Comparison of ENCODE assay signal across 18 cellular contexts in genomic region chr3:11438636-11439035, GRCh38.
DNase-seq lines count a peak whose midpoint lies in the region; TF ChIP-seq lines count a peak whose summit lies in the region.
"Had no signal": no experiment of that assay in that cellular context is flagged by ENCODE, and none has a peak within 500 bp of the region (broad histone marks: within the 10 kb centered on the region; RNA-seq: fewer than 3 reads in every experiment).

No MANE protein-coding gene starts in this region.

- H3K4me2 ChIP-seq in osteoblast (ENCODE audit: insufficient read depth, low read length): peak overlapping the region; percentile 18
- H3K4me2 ChIP-seq: KMS-11, PC-9 had no signal

- H3K4me3 ChIP-seq in ascending aorta (no peak overlapping the region), fibroblast of the aortic adventitia (ENCODE audit: low read depth, low read length) (no peak overlapping the region), osteoblast (ENCODE audit: insufficient read depth, low read length) (no peak overlapping the region)
- H3K4me3 ChIP-seq: breast epithelium, PC-9 had no signal

- H3K27ac ChIP-seq in ascending aorta (peak overlapping the region; percentile 14 to 50), osteoblast (ENCODE audit: low read depth, low read length) (peak overlapping the region; percentile 6)
- H3K27ac ChIP-seq: breast epithelium, KMS-11, PC-9 had no signal

- H3K27me3 ChIP-seq in ascending aorta (no peaks in the 10 kb centered on the region), osteoblast (ENCODE audit: insufficient read depth, low read length) (no peaks in the 10 kb centered on the region)
- H3K27me3 ChIP-seq: breast epithelium had no signal

- CTCF ChIA-PET in HEK293T (lab: Yijun Ruan, JAX): no interaction called here

- peaks cover 2% of the 10 kb centered on the region for H3K79me2 ChIP-seq in osteoblast (ENCODE audit: insufficient read depth, low read length)

- no peak for DNase-seq in AG09319 (ENCODE audit: extremely low read depth, low read depth)
- no peak for DNase-seq in ascending aorta (ENCODE audit: low spot score in 2 of 2)
- peak; percentile 61 for DNase-seq in fibroblast of the aortic adventitia (ENCODE audit: low read depth)
- DNase-seq in osteoblast (ENCODE audit: insufficient read length, low spot score, missing footprints): peak; percentile 57
- no peak for DNase-seq in HPDE6-E6E7 (ENCODE audit: extremely low spot score)
- no peak for DNase-seq in EL
- DNase-seq in cerebellar nuclear complex (lab: John Stamatoyannopoulos, UW): no peak
- no peak for DNase-seq in HEK293T (ENCODE audit: extremely low spot score)
- DNase-seq: activated CD4-positive, alpha-beta T cell treated with anti-CD3 and anti-CD28 coated beads, Interleukin-2, amount 10 ng/mL, durations not matched to agents 7 days and 5 days; activated naive CD4-positive, alpha-beta T cell treated with anti-CD3 and anti-CD28 coated beads, Interleukin-2, amount 50 U/mL, for 16 hours; effector CD4-positive, alpha-beta T cell; NCI-H1092 treated with DMSO at 0.1 percent for 48 hours; NCI-H2171 treated with DMSO at 0.1 percent for 48 hours; NCI-H774; occipital lobe; PC-9 had no signal

- POLR2A ChIA-PET in HEK293T (lab: Yijun Ruan, JAX): no interaction called here

- H3K4me1 ChIP-seq in ascending aorta: peaks cover 0 to 20% of the 10 kb centered on the region in 2 donors
- H3K4me1 ChIP-seq in osteoblast (ENCODE audit: insufficient read depth, low read length): peaks cover 18% of the 10 kb centered on the region
- H3K4me1 ChIP-seq: breast epithelium had no signal

- peaks cover 3% of the 10 kb centered on the region for H4K20me1 ChIP-seq in osteoblast (ENCODE audit: insufficient read depth, low read length)

- no peak overlapping the region for H2AFZ ChIP-seq in osteoblast (ENCODE audit: low read length)
- H2AFZ ChIP-seq: PC-9 had no signal

- H3K9me3 ChIP-seq in ascending aorta (no peaks in the 10 kb centered on the region), osteoblast (ENCODE audit: low read depth, low read length) (no peaks in the 10 kb centered on the region)
- H3K9me3 ChIP-seq: breast epithelium had no signal

- intact Hi-C loops in ascending aorta (cut with DNase I): no loop called here

- TF ChIP-seq CTCF in AG09319 (IDR thresholded peaks at IDR 0.05; ENCODE audit: low read depth, low read length) (peak; percentile 3), ascending aorta (IDR thresholded peaks at IDR 0.05) (peak in 1 of 3 experiments; percentile 17), fibroblast of the aortic adventitia (IDR thresholded peaks at IDR 0.05; ENCODE audit: insufficient read depth, low read length) (peak; percentile 39), osteoblast (IDR thresholded peaks at IDR 0.05; ENCODE audit: extremely low read depth, low read depth, low read length) (peak; percentile 25)

- H3K36me3 ChIP-seq in ascending aorta (no peaks in the 10 kb centered on the region), osteoblast (ENCODE audit: insufficient read depth, low read length) (no peaks in the 10 kb centered on the region)
- H3K36me3 ChIP-seq: breast epithelium had no signal

TF ChIP-seq in HEK293T, 16 proteins besides CTCF, POLR2A, EP300 and RAD21:
- TF ChIP-seq SUZ12 (IDR thresholded peaks at IDR 0.05) (no peak), FOXA1 (IDR thresholded peaks at IDR 0.05) (no peak), HDGF (IDR thresholded peaks at IDR 0.05; ENCODE audit: borderline replicate concordance) (no peak), PKNOX1 (IDR thresholded peaks at IDR 0.05) (no peak), FOXK2 (IDR thresholded peaks at IDR 0.05) (no peak), ARNT (IDR thresholded peaks at IDR 0.05) (no peak), NFRKB (IDR thresholded peaks at IDR 0.05) (no peak), TARDBP (IDR thresholded peaks at IDR 0.05) (no peak), ZNF384 (IDR thresholded peaks at IDR 0.05) (no peak), CTBP1 (IDR thresholded peaks at IDR 0.05; ENCODE audit: borderline replicate concordance) (no peak), L3MBTL2 (conservative IDR thresholded peaks at IDR 0.05) (no peak), BHLHE40 (IDR thresholded peaks at IDR 0.05; ENCODE audit: borderline replicate concordance) (no peak), ELF4 (IDR thresholded peaks at IDR 0.05) (no peak), FOXM1 (IDR thresholded peaks at IDR 0.05; ENCODE audit: borderline replicate concordance) (no peak), LEF1 (IDR thresholded peaks at IDR 0.05; ENCODE audit: borderline replicate concordance) (no peak)

Comparison
In these comparisons a context has a peak if more than half of its experiments do, and no peak if none do; other contexts are left out.
1. DNase-seq: peak in fibroblast of the aortic adventitia (single experiment) and osteoblast (single experiment); none in AG09319 (single experiment), ascending aorta (0 of 2), HPDE6-E6E7 (single experiment), EL (single experiment), cerebellar nuclear complex (0 of 2) and HEK293T (single experiment).